ENCODE assay signal across 13 cellular contexts in the genomic region with DNA sequence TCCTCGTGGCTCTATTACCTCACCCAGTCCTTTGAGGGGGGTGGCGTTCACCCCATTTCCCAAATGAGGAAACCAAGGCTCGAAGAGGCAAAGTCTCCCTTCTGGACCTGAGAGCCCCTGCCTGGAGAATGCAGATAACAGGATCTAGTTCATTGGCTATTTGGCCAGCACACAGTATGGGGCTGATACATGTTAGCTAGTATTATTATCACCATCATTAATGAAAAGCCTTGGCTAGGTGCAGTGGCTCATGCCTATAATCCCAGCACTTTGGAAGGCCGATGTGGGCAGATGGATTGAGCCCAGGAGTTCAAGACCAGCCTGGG. TPM values are rescaled to one million over a fixed set of nuclear protein-coding genes. Genes with fewer than 3 reads are reported as not detected.
DNase-seq lines count a peak whose midpoint lies in the region; ATAC-seq and TF ChIP-seq lines count a peak whose summit lies in the region.
"Had no signal": no experiment of that assay in that cellular context is flagged by ENCODE, and none has a peak within 500 bp of the region (broad histone marks: within the 10 kb centered on the region; RNA-seq: fewer than 3 reads in every experiment).

No MANE protein-coding gene starts in this region.

- peak overlapping the region in 10 of 11 experiments; percentile 14 to 51 (median 30); a peak in 11 of 22 replicates for H3K4me2 ChIP-seq in BLaER1 treated with 17β-estradiol and CSF1 and Interleukin-3, amounts not matched to agents 10 nM and 100 nM

- CTCF ChIA-PET in WTC11 (lab: Charles Lee) (interaction anchor here (1.1 kb wide), 1 partner anchor 15 kb away, joined by 4 read pairs; no protein-coding TSS in a partner anchor), Caco-2 (lab: Charles Lee) (no interaction called here)

- H3K27ac Mint-ChIP-seq in WTC11 (peak overlapping the region; percentile 80), Caco-2 (ENCODE audit: unreplicated experiment) (no peak overlapping the region)

- H3K9ac ChIP-seq in BLaER1 treated with 17β-estradiol and CSF1 and Interleukin-3, amounts not matched to agents 10 nM and 100 nM, result no peak overlapping the region
- no peak overlapping the region for H3K9ac ChIP-seq in rectal smooth muscle tissue (ENCODE audit: low read length)

- WGBS in gastroesophageal sphincter (ENCODE audit: low coverage in 1 of 2), 2 donors, result 45% methylated on average over 4 of the region's 4 CpGs; no CpG with 5 or more reads in 1 of the 2 donors

- ATAC-seq in WTC11 (no peak), gastroesophageal sphincter (no peak)

- H3K36me3 Mint-ChIP-seq in WTC11 (peaks cover 2% of the 10 kb centered on the region; the same call in 1 of the 2 replicates), Caco-2 (ENCODE audit: insufficient read depth, unreplicated experiment) (peaks cover 30% of the 10 kb centered on the region)

- no peaks in the 10 kb centered on the region for H3K27me3 Mint-ChIP-seq in WTC11 (ENCODE audit: low read depth)
- H3K27me3 Mint-ChIP-seq in Caco-2 (ENCODE audit: insufficient read depth, unreplicated experiment), result no peaks in the 10 kb centered on the region

- TF ChIP-seq CTCF in WTC11 (IDR thresholded peaks at IDR 0.05), result no peak
- no peak for TF ChIP-seq CTCF in gastroesophageal sphincter (IDR thresholded peaks at IDR 0.05)
- TF ChIP-seq CTCF in Caco-2 (IDR thresholded peaks at IDR 0.05; ENCODE audit: insufficient read depth in 1 of 2, low read depth in 1 of 2, low read length in 1 of 2, severe bottlenecking in 1 of 2, unreplicated experiment in 1 of 2), result no peak

- DNase-seq in WTC11 (ENCODE audit: low spot score) (no peak), GOT3 (lab: John Stamatoyannopoulos, UW) (no peak), cortex of kidney (lab: John Stamatoyannopoulos, UW) (no peak), NCI-H748 (lab: John Stamatoyannopoulos, UW; ENCODE audit: unreplicated experiment) (no peak), Caco-2 (no peak)
- DNase-seq: activated gamma-delta T cell treated with Interleukin-2 at 50 U/mL for 16 hours; effector memory CD4-positive, alpha-beta T cell; NCI-H2029 treated with DMSO at 0.1 percent for 48 hours; NCI-H774 had no signal

- no peaks in the 10 kb centered on the region for H3K9me3 ChIP-seq in BLaER1 treated with 17β-estradiol and CSF1 and Interleukin-3, amounts not matched to agents 10 nM and 100 nM (replicated peaks in 1 of 11)
- H3K9me3 ChIP-seq in gastroesophageal sphincter, result no peaks in the 10 kb centered on the region
- no peaks in the 10 kb centered on the region for H3K9me3 ChIP-seq in Caco-2
- H3K9me3 ChIP-seq: ovary had no signal

- H4K20me1 ChIP-seq in BLaER1 treated with 17β-estradiol and CSF1 and Interleukin-3, amounts not matched to agents 10 nM and 100 nM, result peaks cover 0 to 28% (median 14%) of the 10 kb centered on the region in 11 experiments; a peak in 12 of 22 replicates

- H3K4me3 Mint-ChIP-seq in WTC11, result no peak overlapping the region
- H3K4me3 Mint-ChIP-seq in Caco-2 (ENCODE audit: unreplicated experiment), result no peak overlapping the region

- H3K27me3 ChIP-seq in BLaER1 treated with 17β-estradiol and CSF1 and Interleukin-3, amounts not matched to agents 10 nM and 100 nM, result no peaks in the 10 kb centered on the region
- H3K27me3 ChIP-seq in gastroesophageal sphincter (no peaks in the 10 kb centered on the region), rectal smooth muscle tissue (ENCODE audit: control insufficient read depth, insufficient read depth, low read length) (no peaks in the 10 kb centered on the region), Caco-2 (replicated peaks; ENCODE audit: control insufficient read depth, insufficient read depth, low read length) (no peaks in the 10 kb centered on the region)
- H3K27me3 ChIP-seq: ovary had no signal

- peaks cover 24% of the 10 kb centered on the region for H3K4me1 Mint-ChIP-seq in WTC11
- H3K4me1 Mint-ChIP-seq in Caco-2 (ENCODE audit: low read depth, unreplicated experiment), result peaks cover 36% of the 10 kb centered on the region

- intact Hi-C loops in Caco-2 (cut with micrococcal nuclease; ENCODE audit: unreplicated experiment), result no loop called here

- no TSS peak for BruUV-seq in Caco-2 (replicated peaks; lab: Mats Ljungman, UMichigan)

- TF ChIP-seq EP300 in gastroesophageal sphincter (IDR thresholded peaks at IDR 0.05), result no peak

- no peaks in the 10 kb centered on the region for H3K9me3 Mint-ChIP-seq in WTC11
- H3K9me3 Mint-ChIP-seq in Caco-2 (ENCODE audit: unreplicated experiment), result no peaks in the 10 kb centered on the region

- no peak overlapping the region for H3K4me3 ChIP-seq in BLaER1 treated with 17β-estradiol and CSF1 and Interleukin-3, amounts not matched to agents 10 nM and 100 nM
- no peak overlapping the region for H3K4me3 ChIP-seq in gastroesophageal sphincter
- H3K4me3 ChIP-seq in rectal smooth muscle tissue (ENCODE audit: low read length), result no peak overlapping the region
- H3K4me3 ChIP-seq in Caco-2 (ENCODE audit: low read depth, low read length), result no peak overlapping the region
- H3K4me3 ChIP-seq: ovary had no signal

- peaks cover 0 to 14% (median 6%) of the 10 kb centered on the region in 11 experiments; a peak in 11 of 22 replicates for H3K36me3 ChIP-seq in BLaER1 treated with 17β-estradiol and CSF1 and Interleukin-3, amounts not matched to agents 10 nM and 100 nM
- H3K36me3 ChIP-seq in gastroesophageal sphincter (peaks cover 0 to 22% of the 10 kb centered on the region in 2 donors), rectal smooth muscle tissue (ENCODE audit: control insufficient read depth, insufficient read depth, low read length) (no peaks in the 10 kb centered on the region), Caco-2 (ENCODE audit: control insufficient read depth, insufficient read depth, low read length) (no peaks in the 10 kb centered on the region)
- H3K36me3 ChIP-seq: ovary had no signal

- no peak overlapping the region for H3K27ac ChIP-seq in BLaER1 treated with 17β-estradiol and CSF1 and Interleukin-3, amounts not matched to agents 10 nM and 100 nM
- H3K27ac ChIP-seq in gastroesophageal sphincter (peak overlapping the region in 3 of 4 donors; percentile 5 to 68 (median 57)), rectal smooth muscle tissue (ENCODE audit: low read depth, low read length) (peak overlapping the region; percentile 27)

- POLR2A ChIA-PET in WTC11 (lab: Charles Lee), result interaction anchor here (0.5 kb wide), 1 partner anchor 217 kb away, joined by 3 read pairs; no protein-coding TSS in a partner anchor
- POLR2A ChIA-PET in Caco-2 (lab: Charles Lee), result no interaction called here

- peaks cover 52 to 79% (median 75%) of the 10 kb centered on the region in 10 experiments for H3K4me1 ChIP-seq in BLaER1 treated with 17β-estradiol and CSF1 and Interleukin-3, amounts not matched to agents 10 nM and 100 nM
- peaks cover 0 to 51% (median 23%) of the 10 kb centered on the region in 3 donors for H3K4me1 ChIP-seq in gastroesophageal sphincter
- H3K4me1 ChIP-seq in rectal smooth muscle tissue (ENCODE audit: control insufficient read depth, insufficient read depth, low read length), result peaks cover 18% of the 10 kb centered on the region
- H3K4me1 ChIP-seq in Caco-2, result peaks cover 16% of the 10 kb centered on the region

- TF ChIP-seq POLR2A in gastroesophageal sphincter (IDR thresholded peaks at IDR 0.05), result no peak

TF ChIP-seq in WTC11, 78 proteins besides CTCF, POLR2A, EP300 and RAD21 (continues in another document):
- TF ChIP-seq ZNF121 (CRISPR knock-in tag; IDR thresholded peaks at IDR 0.05) (no peak), OVOL2 (CRISPR knock-in tag; IDR thresholded peaks at IDR 0.05; ENCODE audit: borderline replicate concordance) (no peak), NFYB (CRISPR knock-in tag; conservative IDR thresholded peaks at IDR 0.05; ENCODE audit: low read depth) (no peak), ZBTB21 (CRISPR knock-in tag; IDR thresholded peaks at IDR 0.05; ENCODE audit: borderline replicate concordance) (no peak), SOX15 (CRISPR knock-in tag; IDR thresholded peaks at IDR 0.05) (no peak)
- TF ChIP-seq, protein P1, sequence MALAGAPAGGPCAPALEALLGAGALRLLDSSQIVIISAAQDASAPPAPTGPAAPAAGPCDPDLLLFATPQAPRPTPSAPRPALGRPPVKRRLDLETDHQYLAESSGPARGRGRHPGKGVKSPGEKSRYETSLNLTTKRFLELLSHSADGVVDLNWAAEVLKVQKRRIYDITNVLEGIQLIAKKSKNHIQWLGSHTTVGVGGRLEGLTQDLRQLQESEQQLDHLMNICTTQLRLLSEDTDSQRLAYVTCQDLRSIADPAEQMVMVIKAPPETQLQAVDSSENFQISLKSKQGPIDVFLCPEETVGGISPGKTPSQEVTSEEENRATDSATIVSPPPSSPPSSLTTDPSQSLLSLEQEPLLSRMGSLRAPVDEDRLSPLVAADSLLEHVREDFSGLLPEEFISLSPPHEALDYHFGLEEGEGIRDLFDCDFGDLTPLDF (CRISPR knock-in tag; IDR thresholded peaks at IDR 0.05), result no peak

RNA-seq across cellular contexts. Expression of a gene that starts 4.3 kb away (rescaled TPM):
- total RNA-seq in WTC11 (2021) (59.7 to 65.7 TPM (median 62.9 TPM) in 3 replicates), gastroesophageal sphincter (100 to 1,000 TPM in 1 of 4 donors, 10 to 100 TPM in 3; 80.3 to 123 (median 83.6) TPM), Caco-2 (2022) (64.2 and 66.7 TPM in 2 replicates)

RNA-seq across cellular contexts. Expression of a gene that starts 12.6 kb away (rescaled TPM):
- total RNA-seq in WTC11 (2021) (39.9 to 61.7 TPM (median 48.0 TPM) in 3 replicates), gastroesophageal sphincter (10 to 100 TPM; 16.2 to 38.3 (median 24.6) TPM), Caco-2 (2022) (25.1 and 34.8 TPM in 2 replicates)

RNA-seq across cellular contexts. Expression of a gene that starts 57.0 kb away (rescaled TPM):
- 30.4 to 35.6 TPM (median 32.7 TPM) in 3 replicates for total RNA-seq in WTC11 (2021)
- 1 to 10 TPM; 2.7 to 6.2 (median 6.0) TPM for total RNA-seq in gastroesophageal sphincter
- 44.7 and 45.1 TPM in 2 replicates for total RNA-seq in Caco-2 (2022)

Comparison
In these comparisons a context has a peak if more than half of its experiments do, and no peak if none do; other contexts are left out.
1. H3K27ac ChIP-seq: peak in gastroesophageal sphincter (3 of 4) and rectal smooth muscle tissue (single experiment); none in BLaER1 treated with 17β-estradiol and CSF1 and Interleukin-3, amounts not matched to agents 10 nM and 100 nM (0 of 11).